ENCODE assay signal across 26 cellular contexts in the genomic region with DNA sequence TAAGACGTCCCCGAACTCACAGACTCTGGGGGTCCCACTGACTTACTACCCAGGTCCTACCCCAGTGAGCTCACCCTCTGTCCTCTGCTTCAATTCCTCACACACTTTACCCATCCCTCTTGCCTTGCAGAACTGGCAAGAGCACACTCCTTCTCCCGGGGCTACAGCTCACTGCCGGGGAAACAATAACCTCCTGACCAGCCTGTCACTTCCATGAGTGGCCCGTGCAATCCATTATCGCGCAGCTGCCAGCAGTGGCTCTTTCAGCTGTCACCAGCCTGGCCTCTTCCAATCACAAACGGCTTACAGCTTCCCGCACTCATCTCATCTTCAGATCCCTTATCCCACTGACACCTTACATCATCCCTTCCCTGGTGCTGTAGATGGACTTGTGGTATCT.
"Had no signal": no experiment of that assay in that cellular context is flagged by ENCODE, and none has a peak within 500 bp of the region (broad histone marks: within the 10 kb centered on the region; RNA-seq: fewer than 3 reads in every experiment).

No MANE protein-coding gene starts in this region.

- H3K4me1 ChIP-seq: ascending aorta had no signal

- H3K27me3 ChIP-seq: ascending aorta, cardiac muscle cell, right lobe of liver, vagina had no signal

- ATAC-seq: esophagus mucosa; naive thymus-derived CD4-positive, alpha-beta T cell; stimulated activated naive CD8-positive, alpha-beta T cell treated with anti-CD3 and anti-CD28 coated beads, Interleukin-15, Interleukin-2, amounts not matched to agents 100 U/mL and 50 U/mL, for 24 hours had no signal

- H3K27ac Mint-ChIP-seq: activated CD4-positive, alpha-beta memory T cell treated with anti-CD3 and anti-CD28 coated beads, Interleukin-2, amount 10 ng/mL, durations not matched to agents 7 days and 5 days; activated CD4-positive, alpha-beta T cell treated with anti-CD3 and anti-CD28 coated beads, Interleukin-2, amount 10 ng/mL, durations not matched to agents 24 days and 14 days; activated naive CD4-positive, alpha-beta T cell treated with anti-CD3 and anti-CD28 coated beads, Interleukin-2, amount 10 ng/mL, durations not matched to agents 7 days and 5 days; activated naive CD8-positive, alpha-beta T cell treated with anti-CD3 and anti-CD28 coated beads, Interleukin-2, amount 10 ng/mL, durations not matched to agents 7 days and 5 days; activated T-cell treated with anti-CD3 and anti-CD28 coated beads, Interleukin-2, amount 50 U/mL, for 24 hours; mesothelial cell of epicardium; type B pancreatic cell had no signal

- FAIRE-seq: TTC549 had no signal

- H3K4me3 Mint-ChIP-seq: activated CD4-positive, alpha-beta memory T cell treated with anti-CD3 and anti-CD28 coated beads, Interleukin-2, amount 10 ng/mL, durations not matched to agents 7 days and 5 days; activated CD4-positive, alpha-beta T cell treated with anti-CD3 and anti-CD28 coated beads, Interleukin-2, amount 10 ng/mL, durations not matched to agents 24 days and 14 days; activated naive CD4-positive, alpha-beta T cell treated with anti-CD3 and anti-CD28 coated beads, Interleukin-2, amount 10 ng/mL, durations not matched to agents 7 days and 5 days; activated naive CD8-positive, alpha-beta T cell treated with anti-CD3 and anti-CD28 coated beads, Interleukin-2, amount 10 ng/mL, durations not matched to agents 7 days and 5 days; activated T-cell treated with anti-CD3 and anti-CD28 coated beads, Interleukin-2, amount 50 U/mL, for 24 hours; brain; mesothelial cell of epicardium; type B pancreatic cell had no signal

- H3K4me1 Mint-ChIP-seq: activated naive CD4-positive, alpha-beta T cell treated with anti-CD3 and anti-CD28 coated beads, Interleukin-2, amount 10 ng/mL, durations not matched to agents 7 days and 5 days; activated naive CD8-positive, alpha-beta T cell treated with anti-CD3 and anti-CD28 coated beads, Interleukin-2, amount 10 ng/mL, durations not matched to agents 7 days and 5 days; mesothelial cell of epicardium had no signal

- H3K27me3 Mint-ChIP-seq: activated CD4-positive, alpha-beta memory T cell treated with anti-CD3 and anti-CD28 coated beads, Interleukin-2, amount 10 ng/mL, durations not matched to agents 7 days and 5 days; activated CD4-positive, alpha-beta T cell treated with anti-CD3 and anti-CD28 coated beads, Interleukin-2, amount 10 ng/mL, durations not matched to agents 24 days and 14 days; activated naive CD4-positive, alpha-beta T cell treated with anti-CD3 and anti-CD28 coated beads, Interleukin-2, amount 10 ng/mL, durations not matched to agents 7 days and 5 days; activated naive CD8-positive, alpha-beta T cell treated with anti-CD3 and anti-CD28 coated beads, Interleukin-2, amount 10 ng/mL, durations not matched to agents 7 days and 5 days; activated T-cell treated with anti-CD3 and anti-CD28 coated beads, Interleukin-2, amount 50 U/mL, for 24 hours; brain; naive thymus-derived CD4-positive, alpha-beta T cell; type B pancreatic cell had no signal

- H3K9me3 Mint-ChIP-seq: activated CD4-positive, alpha-beta T cell treated with anti-CD3 and anti-CD28 coated beads, Interleukin-2, amount 10 ng/mL, durations not matched to agents 24 days and 14 days had no signal

- H3K27ac ChIP-seq: ascending aorta, cardiac muscle cell, right lobe of liver, thoracic aorta, vagina, VCaP had no signal

- DNase-seq: activated CD4-positive, alpha-beta memory T cell treated with anti-CD3 and anti-CD28 coated beads, Interleukin-2, amount 10 ng/mL, durations not matched to agents 7 days and 5 days; activated CD4-positive, alpha-beta T cell treated with anti-CD3 and anti-CD28 coated beads, Interleukin-2, amount 10 ng/mL, durations not matched to agents 24 days and 14 days; activated CD4-positive, CD25-positive, alpha-beta regulatory T cell treated with anti-CD3 and anti-CD28 coated beads, Interleukin-2, amount 50 U/mL, for 72 hours; activated CD8-positive, alpha-beta memory T cell treated with anti-CD3 and anti-CD28 coated beads, Interleukin-2, amount 50 U/mL, for 48 hours; activated gamma-delta T cell; activated naive CD4-positive, alpha-beta T cell treated with anti-CD3 and anti-CD28 coated beads, Interleukin-2, amount 10 ng/mL, durations not matched to agents 7 days and 5 days; activated naive CD8-positive, alpha-beta T cell treated with anti-CD3 and anti-CD28 coated beads, Interleukin-2, amount 10 ng/mL, durations not matched to agents 7 days and 5 days; activated T-cell treated with anti-CD3 and anti-CD28 coated beads, Interleukin-2, amount 50 U/mL, for 24 hours; cortex of kidney; kidney glomerular epithelial cell; naive thymus-derived CD4-positive, alpha-beta T cell; occipital lobe; posterior cingulate gyrus; right lobe of liver; stimulated activated CD4-positive, alpha-beta T cell treated with anti-CD3 and anti-CD28 coated beads, Interleukin-2, amount 100 ng/mL, for 48 hours; stimulated activated naive CD8-positive, alpha-beta T cell treated with anti-CD3 and anti-CD28 coated beads, Interleukin-15, Interleukin-2, amounts not matched to agents 100 U/mL and 50 U/mL, for 24 hours had no signal

- H3K9me3 ChIP-seq: ascending aorta, right lobe of liver, thoracic aorta, vagina had no signal

- H3K36me3 ChIP-seq: cardiac muscle cell, right lobe of liver, vagina had no signal

- H3K4me3 ChIP-seq: ascending aorta, cardiac muscle cell, right lobe of liver, thoracic aorta, vagina had no signal
